27 cellular contexts compared by ENCODE assay signal in genomic region chr1:185911978-185912377, GRCh38.
"Had no signal": no experiment of that assay in that cellular context is flagged by ENCODE, and none has a peak within 500 bp of the region (broad histone marks: within the 10 kb centered on the region; RNA-seq: fewer than 3 reads in every experiment).

No MANE protein-coding gene starts in this region.

- DNase-seq: dermis blood vessel endothelial cell; effector memory CD4-positive, alpha-beta T cell; hypothalamus; immature natural killer cell; islet precursor cell; kidney glomerular epithelial cell; left colon; left ventricle myocardium superior; lower lobe of right lung; naive thymus-derived CD4-positive, alpha-beta T cell; occipital lobe; ovary; right lobe of liver; small intestine; stimulated activated CD4-positive, alpha-beta T cell treated with anti-CD3 and anti-CD28 coated beads, Interleukin-12 subunit alpha, Interleukin-12 subunit beta, amount 100 ng/mL, for 4 hours; stimulated activated CD4-positive, alpha-beta T cell treated with anti-CD3 and anti-CD28 coated beads, Interleukin-1b, Interleukin-23, amount 100 ng/mL, for 48 hours; stimulated activated CD4-positive, alpha-beta T cell treated with anti-CD3 and anti-CD28 coated beads, Interleukin-4, amount 100 ng/mL, for 24 hours; stimulated activated naive CD4-positive, alpha-beta T cell treated with Interleukin-2 at 50 U/mL for 16 hours; stomach; thyroid gland; trophoblast cell had no signal

- H3K4me3 Mint-ChIP-seq: immature natural killer cell; memory B cell; mesothelial cell of epicardium; naive thymus-derived CD4-positive, alpha-beta T cell; nephron; stimulated activated effector memory CD8-positive, alpha-beta T cell treated with anti-CD3 and anti-CD28 coated beads, Interleukin-12 subunit alpha, Interleukin-12 subunit beta, amount 100 ng/mL, for 72 hours had no signal

- H3K9me3 Mint-ChIP-seq: memory B cell; mesothelial cell of epicardium; naive thymus-derived CD4-positive, alpha-beta T cell; nephron; stimulated activated effector memory CD8-positive, alpha-beta T cell treated with anti-CD3 and anti-CD28 coated beads, Interleukin-12 subunit alpha, Interleukin-12 subunit beta, amount 100 ng/mL, for 72 hours had no signal

- H3K4me1 ChIP-seq: lower lobe of right lung, right lobe of liver, stomach, thyroid gland, vagina had no signal

- H3K27ac Mint-ChIP-seq: immature natural killer cell; memory B cell; mesothelial cell of epicardium; naive thymus-derived CD4-positive, alpha-beta T cell; nephron; stimulated activated effector memory CD8-positive, alpha-beta T cell treated with anti-CD3 and anti-CD28 coated beads, Interleukin-12 subunit alpha, Interleukin-12 subunit beta, amount 100 ng/mL, for 72 hours had no signal

- ATAC-seq: left colon; left ventricle myocardium superior; lower lobe of right lung; naive thymus-derived CD4-positive, alpha-beta T cell; right lobe of liver; stimulated activated effector memory CD8-positive, alpha-beta T cell treated with anti-CD3 and anti-CD28 coated beads, Interleukin-12 subunit alpha, Interleukin-12 subunit beta, amount 100 ng/mL, for 72 hours had no signal

- H3K4me1 Mint-ChIP-seq: immature natural killer cell; memory B cell; stimulated activated effector memory CD8-positive, alpha-beta T cell treated with anti-CD3 and anti-CD28 coated beads, Interleukin-12 subunit alpha, Interleukin-12 subunit beta, amount 100 ng/mL, for 72 hours had no signal

- H3K36me3 ChIP-seq: lower lobe of right lung, ovary, right lobe of liver, stomach, thyroid gland, vagina had no signal

- H3K36me3 Mint-ChIP-seq: immature natural killer cell; memory B cell; mesothelial cell of epicardium; naive thymus-derived CD4-positive, alpha-beta T cell; stimulated activated effector memory CD8-positive, alpha-beta T cell treated with anti-CD3 and anti-CD28 coated beads, Interleukin-12 subunit alpha, Interleukin-12 subunit beta, amount 100 ng/mL, for 72 hours had no signal

- H3K27ac ChIP-seq: coronary artery, lower lobe of right lung, ovary, right lobe of liver, stomach, thyroid gland, vagina had no signal

- H3K27me3 ChIP-seq: right lobe of liver, stomach, thyroid gland, vagina had no signal

- H3K4me3 ChIP-seq: coronary artery, lower lobe of right lung, ovary, right lobe of liver, stomach, thyroid gland, vagina had no signal

- H3K27me3 Mint-ChIP-seq: memory B cell had no signal

- H3K9me3 ChIP-seq: lower lobe of right lung, ovary, right lobe of liver, stomach, thyroid gland, vagina had no signal
